Comparison of ENCODE assay signal across 34 cellular contexts in genomic region chr19:50859849-50860248, GRCh38. TPM values are rescaled to one million over a fixed set of nuclear protein-coding genes. Genes with fewer than 3 reads are reported as not detected.
"Had no signal": no experiment of that assay in that cellular context is flagged by ENCODE, and none has a peak within 500 bp of the region (broad histone marks: within the 10 kb centered on the region; RNA-seq: fewer than 3 reads in every experiment).

No MANE protein-coding gene starts in this region.

- DNase-seq: naive thymus-derived CD4-positive, alpha-beta T cell; natural killer cell; occipital lobe; ovary; posterior cingulate gyrus; right cardiac atrium; right lobe of liver; spleen; stimulated activated CD4-positive, alpha-beta T cell treated with anti-CD3 and anti-CD28 coated beads, Interleukin-12 subunit alpha, Interleukin-12 subunit beta, amount 100 ng/mL, for 4 hours; stimulated activated CD4-positive, alpha-beta T cell treated with anti-CD3 and anti-CD28 coated beads, Interleukin-1b, Interleukin-23, amount 100 ng/mL, for 48 hours; stimulated activated CD4-positive, alpha-beta T cell treated with anti-CD3 and anti-CD28 coated beads, Interleukin-4, amount 100 ng/mL, for 1 hour; stimulated activated CD4-positive, alpha-beta T cell treated with anti-CD3 and anti-CD28 coated beads, Interleukin-4, amount 100 ng/mL, for 4 hours; stimulated activated CD8-positive, alpha-beta memory T cell treated with anti-CD3 and anti-CD28 coated beads, Interleukin-4, amount 100 ng/mL, for 48 hours; stimulated activated naive CD4-positive, alpha-beta T cell; stimulated activated naive CD8-positive, alpha-beta T cell treated with anti-CD3 and anti-CD28 coated beads, Interleukin-15, amount 100 ng/mL, for 72 hours; stimulated activated naive CD8-positive, alpha-beta T cell treated with anti-CD3 and anti-CD28 coated beads, Interleukin-15, Interleukin-2, amounts not matched to agents 100 U/mL and 50 U/mL, for 24 hours; substantia nigra; testis; tibial artery; transverse colon; upper lobe of right lung; uterus had no signal

- ATAC-seq: naive thymus-derived CD4-positive, alpha-beta T cell; natural killer cell; stimulated activated memory B cell treated with anti-CD40 and anti-IgM and Interleukin-4, amounts not matched to agents 10 μg/mL and 1 μg/mL and 100 μg/mL, for 72 hours; stimulated activated naive CD8-positive, alpha-beta T cell treated with anti-CD3 and anti-CD28 coated beads, Interleukin-15, amount 100 ng/mL, for 72 hours; stimulated activated naive CD8-positive, alpha-beta T cell treated with anti-CD3 and anti-CD28 coated beads, Interleukin-15, Interleukin-2, amounts not matched to agents 100 U/mL and 50 U/mL, for 24 hours had no signal

- H3K4me1 ChIP-seq: neural progenitor cell, parathyroid adenoma, right lobe of liver, spleen, suprapubic skin, testis, tibial artery, transverse colon, upper lobe of right lung, uterus had no signal

- H3K36me3 ChIP-seq: neural progenitor cell, ovary, right lobe of liver, spleen, suprapubic skin, tibial artery, transverse colon, upper lobe of right lung, uterus had no signal

- H3K4me3 ChIP-seq: neural progenitor cell, ovary, right lobe of liver, skin epidermis, smooth muscle cell, spleen, suprapubic skin, testis, tibial artery, transverse colon, upper lobe of right lung, uterus had no signal

- H3K27ac ChIP-seq: neural progenitor cell, ovary, parathyroid adenoma, right lobe of liver, skin epidermis, spleen, suprapubic skin, testis, tibial artery, upper lobe of right lung, uterus had no signal

- H3K9me3 ChIP-seq: ovary, right lobe of liver, suprapubic skin, testis, tibial artery, transverse colon, upper lobe of right lung, uterus had no signal

- H3K27me3 ChIP-seq: ovary, right lobe of liver, testis, uterus had no signal

RNA-seq across cellular contexts. Expression of gene KLK3, which starts 5.1 kb away (rescaled TPM):
- total RNA-seq: naive thymus-derived CD4-positive, alpha-beta T cell; natural killer cell; occipital lobe; osteoblast; progenitor cell of endocrine pancreas; pulmonary artery endothelial cell; renal cortical epithelial cell; right cardiac atrium; right lobe of liver; smooth muscle cell; spleen; upper lobe of right lung; urinary bladder had no signal
- polyA plus RNA-seq: naive thymus-derived CD4-positive, alpha-beta T cell; neural cell; right cardiac atrium; smooth muscle cell; urinary bladder had no signal

RNA-seq across cellular contexts. Expression of gene KLK2, which starts 13.4 kb away (rescaled TPM):
- total RNA-seq: naive thymus-derived CD4-positive, alpha-beta T cell; natural killer cell; occipital lobe; osteoblast; ovary; progenitor cell of endocrine pancreas; pulmonary artery endothelial cell; renal cortical epithelial cell; right cardiac atrium; right lobe of liver; smooth muscle cell; suprapubic skin; upper lobe of right lung; urinary bladder had no signal
- polyA plus RNA-seq: naive thymus-derived CD4-positive, alpha-beta T cell; neural cell; ovary; right cardiac atrium; smooth muscle cell; urinary bladder had no signal

RNA-seq across cellular contexts. Expression of gene KLK15, which starts 26.5 kb away (rescaled TPM):
- total RNA-seq: naive thymus-derived CD4-positive, alpha-beta T cell; natural killer cell; occipital lobe; osteoblast; ovary; progenitor cell of endocrine pancreas; pulmonary artery endothelial cell; renal cortical epithelial cell; right cardiac atrium; right lobe of liver; smooth muscle cell; spleen; suprapubic skin; upper lobe of right lung; urinary bladder; uterus had no signal
- polyA plus RNA-seq: naive thymus-derived CD4-positive, alpha-beta T cell; neural cell; ovary; right cardiac atrium; smooth muscle cell; urinary bladder had no signal

RNA-seq across cellular contexts. Expression of gene KLK1, which starts 36.3 kb away (rescaled TPM):
- total RNA-seq: natural killer cell, occipital lobe, osteoblast, progenitor cell of endocrine pancreas, pulmonary artery endothelial cell, renal cortical epithelial cell, right lobe of liver, urinary bladder had no signal
- polyA plus RNA-seq: naive thymus-derived CD4-positive, alpha-beta T cell; neural cell; smooth muscle cell had no signal

RNA-seq across cellular contexts. Expression of gene KLK4, which starts 51.3 kb away (rescaled TPM):
- total RNA-seq: naive thymus-derived CD4-positive, alpha-beta T cell; natural killer cell; occipital lobe; osteoblast; progenitor cell of endocrine pancreas; pulmonary artery endothelial cell; renal cortical epithelial cell; right cardiac atrium; right lobe of liver; smooth muscle cell; spleen; upper lobe of right lung; urinary bladder had no signal
- polyA plus RNA-seq: naive thymus-derived CD4-positive, alpha-beta T cell; neural cell; ovary; right cardiac atrium; urinary bladder had no signal
